ENCODE assay signal across 27 cellular contexts in the genomic region with DNA sequence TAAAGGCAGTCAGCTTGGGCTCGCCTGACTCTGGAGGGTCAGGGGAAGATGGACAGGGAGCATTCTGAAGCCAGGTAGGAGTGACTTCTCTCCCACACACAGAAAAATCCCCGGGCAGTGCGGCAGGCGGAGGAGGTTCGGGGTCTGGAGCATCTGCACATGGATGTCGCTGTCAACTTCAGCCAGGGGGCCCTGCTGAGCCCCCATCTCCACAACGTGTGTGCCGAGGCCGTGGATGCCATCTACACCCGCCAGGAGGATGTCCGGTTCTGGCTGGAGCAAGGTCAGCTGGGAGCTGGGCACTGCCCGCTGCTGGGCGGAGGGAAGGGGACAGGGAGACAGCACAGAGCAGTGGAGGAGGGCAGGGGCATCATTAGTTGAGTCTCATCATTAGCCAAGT. TPM values are rescaled to one million over a fixed set of nuclear protein-coding genes. Genes with fewer than 3 reads are reported as not detected.
DNase-seq lines count a peak whose midpoint lies in the region; ATAC-seq, FAIRE-seq and TF ChIP-seq lines count a peak whose summit lies in the region.
"Had no signal": no experiment of that assay in that cellular context is flagged by ENCODE, and none has a peak within 500 bp of the region (broad histone marks: within the 10 kb centered on the region; RNA-seq: fewer than 3 reads in every experiment).

No MANE protein-coding gene starts in this region.

- no peak overlapping the region for H2BK12ac ChIP-seq in neuronal stem cell (ENCODE audit: low read length)

- intact Hi-C loops in left ventricle myocardium superior (cut with micrococcal nuclease) = no loop called here
- intact Hi-C loops in kidney (cut with DNase I) = loop anchor here (5.0 kb wide), 1 partner anchor 54 kb away; no protein-coding TSS in a partner anchor

- H3K36me3 ChIP-seq in right atrium auricular region = no peaks in the 10 kb centered on the region
- H3K36me3 ChIP-seq in kidney (ENCODE audit: control insufficient read depth in 1 of 2, insufficient read depth in 2 of 2, low read length in 2 of 2) = peaks cover 6 to 7% of the 10 kb centered on the region in 2 donors
- peaks cover 0 to 7% of the 10 kb centered on the region in 2 donors for H3K36me3 ChIP-seq in neuronal stem cell (replicated peaks in 1 of 2; ENCODE audit: control insufficient read depth in 2 of 2, insufficient read depth in 2 of 2, low read length in 2 of 2)

- H3K23ac ChIP-seq in neuronal stem cell (ENCODE audit: low read depth, low read length, poor library complexity) = peak overlapping the region; percentile 53

- H3K27ac ChIP-seq in right atrium auricular region = no peak overlapping the region
- H3K27ac ChIP-seq in kidney (ENCODE audit: low read depth in 2 of 2, low read length in 2 of 2) = no peak overlapping the region
- no peak overlapping the region for H3K27ac ChIP-seq in neuronal stem cell (replicated peaks; ENCODE audit: low read length)
- H3K27ac ChIP-seq: GM23248, PC-9 had no signal

- H3K9me3 ChIP-seq in right atrium auricular region = no peaks in the 10 kb centered on the region
- no peaks in the 10 kb centered on the region for H3K9me3 ChIP-seq in kidney (ENCODE audit: control insufficient read depth in 1 of 2, low read length in 2 of 2)
- H3K9me3 ChIP-seq in neuronal stem cell (replicated peaks in 1 of 2; ENCODE audit: control insufficient read depth in 2 of 2, insufficient read depth in 1 of 2, low read depth in 1 of 2, low read length in 2 of 2) = no peaks in the 10 kb centered on the region

- H3K4me1 ChIP-seq in right atrium auricular region = peaks cover 0 to 27% of the 10 kb centered on the region in 2 donors
- peaks cover 0 to 5% of the 10 kb centered on the region in 2 donors for H3K4me1 ChIP-seq in kidney (ENCODE audit: control insufficient read depth in 1 of 2, insufficient read depth in 1 of 2, low read depth in 1 of 2, low read length in 2 of 2)
- peaks cover 8 to 14% of the 10 kb centered on the region in 2 donors for H3K4me1 ChIP-seq in neuronal stem cell (ENCODE audit: control insufficient read depth in 2 of 2, insufficient read depth in 1 of 2, low read depth in 1 of 2, low read length in 2 of 2)

- no peak overlapping the region for H2AFZ ChIP-seq in neuronal stem cell (ENCODE audit: low read length)
- H2AFZ ChIP-seq: GM23248, PC-9 had no signal

- no peak for FAIRE-seq in kidney (lab: Jason Lieb, UNC)
- FAIRE-seq: A204.1, GM19239 had no signal

- H3K9ac ChIP-seq in kidney (ENCODE audit: low read length in 2 of 2) = no peak overlapping the region
- no peak overlapping the region for H3K9ac ChIP-seq in neuronal stem cell (ENCODE audit: low read depth, low read length, poor library complexity)
- H3K9ac ChIP-seq: GM23248 had no signal

- no peak overlapping the region for H3K4me3 ChIP-seq in right atrium auricular region
- H3K4me3 ChIP-seq in kidney (ENCODE audit: low read length in 2 of 2) = no peak overlapping the region
- no peak overlapping the region for H3K4me3 ChIP-seq in neuronal stem cell (ENCODE audit: low read length in 2 of 2)
- H3K4me3 ChIP-seq: GM23248, PC-9 had no signal

- no peak overlapping the region for H4K8ac ChIP-seq in neuronal stem cell (ENCODE audit: low read depth, low read length)

- no peak overlapping the region for H2BK5ac ChIP-seq in neuronal stem cell (ENCODE audit: low read length)

- peak overlapping the region; percentile 22 for H2BK15ac ChIP-seq in neuronal stem cell (ENCODE audit: low read length)

- TF ChIP-seq CTCF in right atrium auricular region (IDR thresholded peaks at IDR 0.05) = no peak
- TF ChIP-seq CTCF in kidney (IDR thresholded peaks at IDR 0.05; ENCODE audit: borderline replicate concordance, extremely low read depth, insufficient read depth) = no peak

- no peak overlapping the region for H3K4me2 ChIP-seq in neuronal stem cell (ENCODE audit: insufficient read depth, low read length, poor library complexity, severe bottlenecking)
- H3K4me2 ChIP-seq: PC-9 had no signal

- H4K91ac ChIP-seq in neuronal stem cell (ENCODE audit: low read depth, low read length, poor library complexity) = no peak overlapping the region

- DNase-seq in left ventricle myocardium superior (peak; percentile 29), right atrium auricular region (ENCODE audit: low spot score) (no peak), kidney (peak; percentile 60), neuronal stem cell (ENCODE audit: low spot score) (no peak), SIG-M5 treated with dmso at 0.1 percent for 504 hours (lab: John Stamatoyannopoulos, UW; ENCODE audit: unreplicated experiment) (no peak)
- DNase-seq: EL, GF-D8, GM23248, H9, HFFc6, MM.1S, NCI-H1048, NCI-H1436, NCI-H187 treated with DMSO at 0.1 percent for 48 hours, NCI-H2107, NCI-H226, NCI-H510A treated with DMSO at 0.1 percent for 48 hours, NCI-H748 treated with DMSO at 0.1 percent for 48 hours, PC-9, RPMI8226, SHP77 treated with DMSO at 0.1 percent for 48 hours had no signal

- peak overlapping the region; percentile 56 for H3K18ac ChIP-seq in neuronal stem cell (ENCODE audit: low read length)

- H2BK120ac ChIP-seq in neuronal stem cell (ENCODE audit: low read depth, low read length) = no peak overlapping the region

- no peak overlapping the region for H3K4ac ChIP-seq in neuronal stem cell (ENCODE audit: low read length)

- no peaks in the 10 kb centered on the region for H3K27me3 ChIP-seq in right atrium auricular region
- H3K27me3 ChIP-seq in neuronal stem cell (ENCODE audit: control insufficient read depth in 3 of 3, insufficient read depth in 3 of 3, low read depth in 1 of 3, low read length in 3 of 3) = no peaks in the 10 kb centered on the region

- no peaks in the 10 kb centered on the region for H3K79me1 ChIP-seq in neuronal stem cell (ENCODE audit: low read depth, low read length)

- peak overlapping the region; percentile 72 for H2AK5ac ChIP-seq in neuronal stem cell (ENCODE audit: low read depth, low read length)

- no peak overlapping the region for H3K14ac ChIP-seq in neuronal stem cell (ENCODE audit: low read length)

- ATAC-seq in left ventricle myocardium superior (no peak), GM21515 (IDR thresholded peaks at IDR 0.05; ENCODE audit: unreplicated experiment) (no peak), HG03196 (IDR thresholded peaks at IDR 0.05; ENCODE audit: unreplicated experiment) (no peak)
- ATAC-seq: SK-N-SH treated with all-trans-retinoic acid at 6 μM for 48 hours had no signal

- no CpG with 5 or more reads among the region's 13 CpGs for WGBS in neuronal stem cell (ENCODE audit: extremely low coverage in 2 of 2, insufficient read length in 2 of 2, insufficient replicate concordance in 1 of 2), 2 donors

RNA-seq across cellular contexts. Expression of gene POU2F3, which starts 13.2 kb away (rescaled TPM):
- total RNA-seq in left ventricle myocardium superior (not detected), right atrium auricular region (not detected), kidney (0.85 TPM)
- polyA plus RNA-seq in kidney (ENCODE audit: insufficient read depth, low read depth, low replicate concordance) = 1.2 TPM
- polyA plus RNA-seq in neuronal stem cell (2013, experiment 1 of 2) = 0.03 TPM
- polyA plus RNA-seq in neuronal stem cell (2013, experiment 2 of 2) = 0.03 TPM
- total RNA-seq: GM23248, HFFc6, LHCN-M2 had no signal
- polyA plus RNA-seq: GM23248 had no signal

RNA-seq across cellular contexts. Expression of gene OAF, which starts 15.9 kb away (rescaled TPM):
- total RNA-seq in left ventricle myocardium superior = 27.9 TPM
- total RNA-seq in right atrium auricular region = 10 to 100 TPM; 27.9 to 43.6 TPM
- 48.2 TPM for total RNA-seq in kidney
- polyA plus RNA-seq in kidney (ENCODE audit: insufficient read depth, low read depth, low replicate concordance) = 78.1 TPM
- 2.1 TPM for polyA plus RNA-seq in neuronal stem cell (2013, experiment 1 of 2)
- polyA plus RNA-seq in neuronal stem cell (2013, experiment 2 of 2) = 2.0 TPM

Comparison
In these comparisons a context has a peak if more than half of its experiments do, and no peak if none do; other contexts are left out.
1. DNase-seq: peak in left ventricle myocardium superior (single experiment) and kidney (single experiment); none in right atrium auricular region (single experiment), neuronal stem cell (single experiment) and SIG-M5 treated with dmso at 0.1 percent for 504 hours (single experiment).